Comparison of ENCODE assay signal across 25 cellular contexts in the genomic region with DNA sequence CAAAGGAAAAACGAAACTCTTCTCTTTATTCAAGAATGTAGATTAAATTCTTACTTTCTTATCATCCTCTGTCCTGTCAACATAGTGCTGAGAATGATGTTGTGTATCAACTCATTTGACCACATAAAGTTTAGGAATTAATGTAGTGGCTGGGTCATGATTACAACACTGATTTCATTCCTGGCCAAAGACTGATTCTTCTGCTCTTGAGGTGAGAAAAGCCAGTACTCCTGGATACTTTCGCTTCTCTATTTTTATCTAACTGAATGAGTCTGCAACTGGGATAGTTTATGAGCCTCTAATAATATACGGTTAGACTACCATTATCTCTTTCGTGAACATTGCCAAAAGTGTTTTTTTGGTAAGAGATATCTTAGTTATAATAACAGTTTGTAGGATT.
A peak's percentile ranks its signal among the peaks of the same experiment; 100 is the strongest.
DNase-seq lines count a peak whose midpoint lies in the region; ATAC-seq and TF ChIP-seq lines count a peak whose summit lies in the region.
"Had no signal": no experiment of that assay in that cellular context is flagged by ENCODE, and none has a peak within 500 bp of the region (broad histone marks: within the 10 kb centered on the region; RNA-seq: fewer than 3 reads in every experiment).

No MANE protein-coding gene starts in this region.

- ATAC-seq in heart right ventricle (peak; percentile 21 to 73 (median 61)), psoas muscle (peak; percentile 50 to 87 (median 76)), GM19463 (IDR thresholded peaks at IDR 0.05; ENCODE audit: unreplicated experiment) (no peak)
- ATAC-seq: A549; activated CD8-positive, alpha-beta memory T cell treated with anti-CD3 and anti-CD28 coated beads, Interleukin-2, amount 10 ng/mL, durations not matched to agents 7 days and 5 days; activated naive CD4-positive, alpha-beta T cell treated with anti-CD3 and anti-CD28 coated beads, Interleukin-2, amount 50 U/mL, for 72 hours; esophagus mucosa had no signal

- H3F3A ChIP-seq in DOHH2 (ENCODE audit: control insufficient read depth, insufficient read depth): no peaks in the 10 kb centered on the region

- H3K36me3 ChIP-seq in DOHH2 (ENCODE audit: control insufficient read depth, low read length) (peaks cover 22% of the 10 kb centered on the region), ascending aorta (no peaks in the 10 kb centered on the region), heart right ventricle (no peaks in the 10 kb centered on the region), psoas muscle (ENCODE audit: insufficient read depth in 1 of 2, low read depth in 1 of 2) (no peaks in the 10 kb centered on the region)

- H4K20me1 ChIP-seq in DOHH2 (ENCODE audit: control insufficient read depth, insufficient read depth, low read depth, low read length): no peaks in the 10 kb centered on the region

- intact Hi-C loops in ascending aorta (cut with DNase I) (loop anchor here (5.0 to 10.0 kb wide), 4 partner anchors 60 to 585 kb away; a partner anchor contains a TSS), heart right ventricle (cut with DNase I) (loop anchor here in 1 of 10 donors (5.0 kb wide), 1 partner anchor 40 kb away; no protein-coding TSS in a partner anchor), psoas muscle (cut with DNase I) (no loop called here)

- peaks cover 25% of the 10 kb centered on the region for H3K79me2 ChIP-seq in DOHH2 (ENCODE audit: control insufficient read depth, low read length)

- DNase-seq in ascending aorta (ENCODE audit: low spot score in 2 of 2) (no peak), heart right ventricle (no peak), psoas muscle (no peak), DMS53 (lab: John Stamatoyannopoulos, UW) (no peak)
- no peak for DNase-seq in stimulated activated CD4-positive, alpha-beta T cell treated with anti-CD3 and anti-CD28 coated beads, Interleukin-2, amount 100 ng/mL, for 24 hours
- DNase-seq in stimulated activated CD8-positive, alpha-beta memory T cell treated with anti-CD3 and anti-CD28 coated beads, Interleukin-4, amount 100 ng/mL, for 48 hours: no peak
- DNase-seq: activated CD4-positive, alpha-beta T cell treated with anti-CD3 and anti-CD28 coated beads, Interleukin-2, amount 10 ng/mL, durations not matched to agents 24 days and 14 days; activated CD8-positive, alpha-beta memory T cell treated with anti-CD3 and anti-CD28 coated beads, Interleukin-2, amount 10 ng/mL, durations not matched to agents 7 days and 5 days; effector memory CD4-positive, alpha-beta T cell; glutamatergic neuron; HFFc6; NCI-H1105; NCI-H2081 treated with DMSO at 0.1 percent for 48 hours; NCI-H446; nephron progenitor cell; posterior cingulate gyrus; stimulated activated CD4-positive, alpha-beta T cell treated with anti-CD3 and anti-CD28 coated beads, Interleukin-2, amount 100 ng/mL, for 48 hours; stimulated activated naive CD4-positive, alpha-beta T cell treated with Interleukin-2 at 50 U/mL for 16 hours; T-helper 2 cell had no signal

- H3K4me1 ChIP-seq in DOHH2 (ENCODE audit: control insufficient read depth, low read length) (peaks cover 49% of the 10 kb centered on the region), ascending aorta (peaks cover 11 to 51% of the 10 kb centered on the region in 2 donors), heart right ventricle (peaks cover 3 to 62% (median 31%) of the 10 kb centered on the region in 9 donors), psoas muscle (peaks cover 48% of the 10 kb centered on the region)
- H3K4me1 ChIP-seq: A549 had no signal

- H3K27me3 ChIP-seq in DOHH2 (ENCODE audit: control insufficient read depth, low read length): no peaks in the 10 kb centered on the region
- no peaks in the 10 kb centered on the region for H3K27me3 ChIP-seq in ascending aorta
- H3K27me3 ChIP-seq in heart right ventricle: no peaks in the 10 kb centered on the region
- H3K27me3 ChIP-seq in psoas muscle (ENCODE audit: insufficient read depth in 3 of 3, low read length in 2 of 3): no peaks in the 10 kb centered on the region

- H3K4me3 ChIP-seq in DOHH2 (ENCODE audit: low read length) (no peak overlapping the region), ascending aorta (no peak overlapping the region), heart right ventricle (no peak overlapping the region), psoas muscle (peak overlapping the region; percentile 12)
- H3K4me3 ChIP-seq: A549, smooth muscle cell had no signal

- H3K9me2 ChIP-seq in DOHH2 (replicated peaks; ENCODE audit: control insufficient read depth, low read length): no peaks in the 10 kb centered on the region

- H3K27ac ChIP-seq in DOHH2 (ENCODE audit: low read depth, low read length) (no peak overlapping the region), ascending aorta (peak overlapping the region; percentile 61 to 73), heart right ventricle (peak overlapping the region; percentile 5 to 68 (median 54)), psoas muscle (peak overlapping the region; percentile 73)
- H3K27ac ChIP-seq: A549 had no signal

- no peaks in the 10 kb centered on the region for H3K9me3 ChIP-seq in DOHH2 (ENCODE audit: control insufficient read depth, insufficient read depth, low read length)
- no peaks in the 10 kb centered on the region for H3K9me3 ChIP-seq in ascending aorta
- no peaks in the 10 kb centered on the region for H3K9me3 ChIP-seq in heart right ventricle
- H3K9me3 ChIP-seq in psoas muscle: no peaks in the 10 kb centered on the region
- H3K9me3 ChIP-seq: A549 had no signal

- TF ChIP-seq CTCF in DOHH2 (IDR thresholded peaks at IDR 0.05; ENCODE audit: low read depth, low read length, poor library complexity, severe bottlenecking) (no peak), ascending aorta (IDR thresholded peaks at IDR 0.05) (no peak), heart right ventricle (IDR thresholded peaks at IDR 0.05) (no peak), psoas muscle (IDR thresholded peaks at IDR 0.05) (no peak)

- peak overlapping the region; percentile 18 for H3K4me2 ChIP-seq in DOHH2 (ENCODE audit: low read length)
- H3K4me2 ChIP-seq: A549, smooth muscle cell had no signal

- WGBS in heart right ventricle, 2 donors: 28 to 47% methylated on average over 4 of the region's 4 CpGs
- WGBS in psoas muscle, 3 donors: 41 to 55% (median 44%) methylated on average over 4 of the region's 4 CpGs
